In genomic region chr10:74176380-74177139, GRCh38 we compare ENCODE assay signal across 8 cellular contexts. TPM values are rescaled to one million over a fixed set of nuclear protein-coding genes. Genes with fewer than 3 reads are reported as not detected.
DNase-seq lines count a peak whose midpoint lies in the region; ATAC-seq and TF ChIP-seq lines count a peak whose summit lies in the region.

No MANE protein-coding gene starts in this region.

- H3K27ac Mint-ChIP-seq in IgD-negative memory B cell: peak overlapping the region; percentile 96 to 99 (median 98)

- H3K4me3 ChIP-seq in epithelial cell of proximal tubule (ENCODE audit: low read depth, low read length): peak overlapping the region; percentile 97

- no peaks in the 10 kb centered on the region for H3K27me3 Mint-ChIP-seq in IgD-negative memory B cell

- peak overlapping the region; percentile 92 to 99 (median 96) for H3K4me3 Mint-ChIP-seq in IgD-negative memory B cell

- peaks cover 33 to 38% (median 33%) of the 10 kb centered on the region in 3 donors for H3K4me1 Mint-ChIP-seq in IgD-negative memory B cell

- H3K9me3 Mint-ChIP-seq in IgD-negative memory B cell: no peaks in the 10 kb centered on the region

- no peak for TF ChIP-seq CTCF in epithelial cell of proximal tubule (conservative IDR thresholded peaks at IDR 0.05; ENCODE audit: low read depth, low read length)

- peaks cover under 1% of the 10 kb centered on the region for H3K36me3 Mint-ChIP-seq in IgD-negative memory B cell

- DNase-seq in DMS153 (lab: John Stamatoyannopoulos, UW) (peak; percentile 92), OCI-M1 (lab: John Stamatoyannopoulos, UW) (peak; percentile 95), activated T-cell treated with anti-CD3 and anti-CD28 coated beads for 48 hours (ENCODE audit: low read depth) (peak; percentile 95), epithelial cell of proximal tubule (ENCODE audit: low read depth) (peak; percentile 48), mucosa of gallbladder (ENCODE audit: low spot score) (peak; percentile 94)
- peak; percentile 93 for DNase-seq in stimulated activated CD8-positive, alpha-beta memory T cell treated with anti-CD3 and anti-CD28 coated beads, Interleukin-4, amount 100 ng/mL, for 24 hours (ENCODE audit: low read depth)

- peak; percentile 82 for ATAC-seq in GM21576 (IDR thresholded peaks at IDR 0.05; ENCODE audit: unreplicated experiment)

RNA-seq across cellular contexts. Expression of gene ADK, which starts 25.5 kb away (rescaled TPM):
- polyA plus RNA-seq in IgD-negative memory B cell: 196 TPM
- total RNA-seq in epithelial cell of proximal tubule (39.4 and 54.9 TPM in 2 replicates), mucosa of gallbladder (13.0 TPM)

RNA-seq across cellular contexts. Expression of gene AP3M1, which starts 25.9 kb away (rescaled TPM):
- polyA plus RNA-seq in IgD-negative memory B cell: 28.1 TPM
- total RNA-seq in epithelial cell of proximal tubule (39.1 and 39.3 TPM in 2 replicates), mucosa of gallbladder (35.9 TPM)

Comparison
In these comparisons a context has a peak if more than half of its experiments do, and no peak if none do; other contexts are left out.
1. Peak in every context shown above with its lines: DNase-seq, ATAC-seq and H3K4me3 ChIP-seq.